ENCODE assay signal across 12 cellular contexts in genomic region chr4:173424899-173425805, GRCh38. TPM values are rescaled to one million over a fixed set of nuclear protein-coding genes. Genes with fewer than 3 reads are reported as not detected.
DNase-seq lines count a peak whose midpoint lies in the region; ATAC-seq and TF ChIP-seq lines count a peak whose summit lies in the region.
"Had no signal": no experiment of that assay in that cellular context is flagged by ENCODE, and none has a peak within 500 bp of the region (broad histone marks: within the 10 kb centered on the region; RNA-seq: fewer than 3 reads in every experiment).

No MANE protein-coding gene starts in this region.

- no peak for ATAC-seq in GM21619 (IDR thresholded peaks at IDR 0.05; ENCODE audit: unreplicated experiment)
- ATAC-seq in HG03196 (IDR thresholded peaks at IDR 0.05; ENCODE audit: unreplicated experiment) = no peak
- ATAC-seq in HG02884 (IDR thresholded peaks at IDR 0.05; ENCODE audit: unreplicated experiment) = no peak

- H3K27me3 Mint-ChIP-seq in HFFc6 (ENCODE audit: insufficient read depth) = no peaks in the 10 kb centered on the region

- no peaks in the 10 kb centered on the region for H3K9me3 ChIP-seq in AG04450 (ENCODE audit: control insufficient read depth, insufficient read depth, low read length)
- peaks cover 4% of the 10 kb centered on the region for H3K9me3 ChIP-seq in mesodermal cell (ENCODE audit: control insufficient read depth, low read length)
- no peaks in the 10 kb centered on the region for H3K9me3 ChIP-seq in transverse colon
- H3K9me3 ChIP-seq: mucosa of descending colon had no signal

- H3K4me1 Mint-ChIP-seq in HFFc6 (ENCODE audit: low read depth) = peaks cover 49% of the 10 kb centered on the region

- no peak for DNase-seq in AG04450 (ENCODE audit: low read depth, low spot score)
- peak; percentile 86 for DNase-seq in HFFc6
- DNase-seq in astrocyte of the spinal cord (ENCODE audit: low read depth, low spot score) = peak; percentile 79
- no peak for DNase-seq in transverse colon
- DNase-seq: cerebellar nuclear complex, mucosa of descending colon, NCI-H187 had no signal

- H3K4me1 ChIP-seq in mesodermal cell (ENCODE audit: control insufficient read depth, insufficient read depth, low read length, poor library complexity, severe bottlenecking) = peaks cover 6% of the 10 kb centered on the region
- H3K4me1 ChIP-seq in transverse colon = peaks cover 0 to 6% (median 1%) of the 10 kb centered on the region in 4 donors

- H3K4me3 Mint-ChIP-seq in HFFc6 = peak overlapping the region; percentile 55

- no peak for TF ChIP-seq EP300 in transverse colon (IDR thresholded peaks at IDR 0.05; ENCODE audit: low read depth)

- H3K9me3 Mint-ChIP-seq in HFFc6 = no peaks in the 10 kb centered on the region; the same call in 1 of the 2 replicates

- WGBS in mesodermal cell (ENCODE audit: insufficient coverage in 2 of 2), 2 experiments = 88 to 89% methylated on average over 1 to 2 of the region's 2 CpGs
- WGBS in transverse colon (ENCODE audit: low coverage in 1 of 2), 2 donors = 76 to 79% methylated on average over 1 to 2 of the region's 2 CpGs

- H3K4me3 ChIP-seq in AG04450 (ENCODE audit: low read depth, low read length) (no peak overlapping the region), astrocyte of the spinal cord (ENCODE audit: low read depth, low read length) (no peak overlapping the region), mesodermal cell (ENCODE audit: extremely low read depth, insufficient read depth, low read length, poor library complexity, severe bottlenecking) (no peak overlapping the region), transverse colon (no peak overlapping the region)
- H3K4me3 ChIP-seq: mucosa of descending colon, skin epidermis had no signal

- in situ Hi-C loops in astrocyte of the spinal cord (cut with HindIII; ENCODE audit: low sequenced_read_pairs) = no loop called here
- in situ Hi-C loops in transverse colon (cut with MboI; ENCODE audit: low pct_ligation_motif_present in 1 of 4, low pct_unique_long_range_greater_than_20kb in 1 of 4, low sequenced_read_pairs in 3 of 4) = loop anchor here (10.0 to 25.0 kb wide), 4 partner anchors 70 to 887 kb away; partner anchors contain the start of gene GALNT7 (in 1 of the 4)

- H3K36me3 Mint-ChIP-seq in HFFc6 (ENCODE audit: low read depth) = no peaks in the 10 kb centered on the region

- TF ChIP-seq CTCF in AG04450 (IDR thresholded peaks at IDR 0.05; ENCODE audit: low read depth, low read length) (no peak), HFFc6 (IDR thresholded peaks at IDR 0.05) (peak; percentile 30; the same call in 1 of the 2 replicates), astrocyte of the spinal cord (IDR thresholded peaks at IDR 0.05; ENCODE audit: low read depth, low read length) (no peak), transverse colon (IDR thresholded peaks at IDR 0.05) (no peak)

- H3K36me3 ChIP-seq in mesodermal cell (ENCODE audit: control insufficient read depth, insufficient read depth, low read length) (no peaks in the 10 kb centered on the region), transverse colon (no peaks in the 10 kb centered on the region)

- CTCF ChIA-PET in AG04450 (lab: Charles Lee) = interaction anchor here (0.5 to 2.6 kb wide), 12 partner anchors 12 to 894 kb away, joined by 3 to 26 read pairs (median 6); no protein-coding TSS in a partner anchor

- no peak for TF ChIP-seq POLR2A in transverse colon (IDR thresholded peaks at IDR 0.05)

- H3K27ac Mint-ChIP-seq in HFFc6 = peak overlapping the region; percentile 90

- intact Hi-C loops in transverse colon (cut with DNase I; ENCODE audit: low total_unique reads) = no loop called here

- H3K27me3 ChIP-seq in AG04450 (ENCODE audit: control insufficient read depth, insufficient read depth, low read length) (no peaks in the 10 kb centered on the region), transverse colon (no peaks in the 10 kb centered on the region)

- peak overlapping the region; percentile 58 for H3K27ac ChIP-seq in AG04450 (ENCODE audit: low read depth, low read length)
- H3K27ac ChIP-seq in mesodermal cell (ENCODE audit: low read depth, low read length, severe bottlenecking) = peak overlapping the region; percentile 41
- peak overlapping the region in 2 of 4 donors; percentile 30 to 42 for H3K27ac ChIP-seq in transverse colon

- POLR2A ChIA-PET in AG04450 (lab: Yijun Ruan, JAX) = interaction anchor here (0.7 kb wide), 1 partner anchor 91 kb away, joined by 3 read pairs; the partner anchor contains the start of gene HMGB2

RNA-seq across cellular contexts. Expression of gene SCRG1, which starts 26.2 kb away (rescaled TPM):
- polyA plus RNA-seq in AG04450 (2011; rRNA removed) = 0.72 and 1.0 TPM in 2 replicates
- polyA minus RNA-seq in AG04450 (2011; rRNA and poly(A)+ RNA removed) = 0.09 TPM in 1 of 2 replicates, not detected in the other
- not detected for total RNA-seq in HFFc6 (2021; fragmentation: NEBNext Ultra II Directional; extraction: Animal tissue kit (Norgen Biotek cat#: 25700))
- polyA plus RNA-seq in mesodermal cell (2013, experiment 1 of 2) = 1.8 TPM
- polyA plus RNA-seq in mesodermal cell (2013, experiment 2 of 2) = 2.5 TPM
- 1 to 10 TPM in 2 of 4 donors, under 1 TPM in 2; 0.32 to 1.4 (median 1.0) TPM for total RNA-seq in transverse colon

RNA-seq across cellular contexts. Expression of gene SAP30, which starts 54.4 kb away (rescaled TPM):
- 14.4 and 22.7 TPM in 2 replicates for polyA plus RNA-seq in AG04450 (2011; rRNA removed)
- polyA minus RNA-seq in AG04450 (2011; rRNA and poly(A)+ RNA removed) = 4.2 and 6.7 TPM in 2 replicates
- 10 to 100 TPM in 5 of 6 experiments, 1 to 10 TPM in 1; 9.3 to 17.0 (median 14.2) TPM for total RNA-seq in HFFc6 (2021; fragmentation: NEBNext Ultra II Directional; extraction: Animal tissue kit (Norgen Biotek cat#: 25700))
- 15.0 TPM for polyA plus RNA-seq in mesodermal cell (2013, experiment 1 of 2)
- 19.6 TPM for polyA plus RNA-seq in mesodermal cell (2013, experiment 2 of 2)
- total RNA-seq in transverse colon = 10 to 100 TPM in 3 of 4 donors, 1 to 10 TPM in 1; 3.8 to 15.3 (median 14.7) TPM

Comparison
In these comparisons a context has a peak if more than half of its experiments do, and no peak if none do; other contexts are left out.
1. DNase-seq: peak in HFFc6 (single experiment) and astrocyte of the spinal cord (single experiment); none in AG04450 (single experiment) and transverse colon (single experiment).